ENCODE assay signal across 1 cellular context in the genomic region with DNA sequence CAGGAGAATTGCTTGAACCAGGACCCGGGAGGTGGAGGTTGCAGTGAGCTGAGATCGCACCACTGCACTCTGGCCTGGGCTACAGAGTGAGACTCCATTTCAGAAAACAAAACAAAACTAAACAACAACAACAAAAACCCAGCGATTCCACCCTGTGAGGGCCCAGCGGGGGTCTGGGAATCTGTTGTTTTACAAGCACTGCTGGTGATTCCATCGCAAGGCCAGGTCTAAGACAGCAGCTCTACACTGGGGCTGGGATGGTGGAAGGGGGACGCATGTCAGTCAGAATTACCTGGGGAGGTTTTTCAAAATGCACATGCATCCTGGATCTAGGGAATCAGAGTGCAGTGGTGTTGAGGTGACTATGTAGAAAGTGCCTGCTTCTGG.
TF ChIP-seq lines count a peak whose summit lies in the region.

No MANE protein-coding gene starts in this region.

TF ChIP-seq in WTC11, 78 proteins besides CTCF, POLR2A, EP300 and RAD21 (continued from another document):
- TF ChIP-seq, protein P1, sequence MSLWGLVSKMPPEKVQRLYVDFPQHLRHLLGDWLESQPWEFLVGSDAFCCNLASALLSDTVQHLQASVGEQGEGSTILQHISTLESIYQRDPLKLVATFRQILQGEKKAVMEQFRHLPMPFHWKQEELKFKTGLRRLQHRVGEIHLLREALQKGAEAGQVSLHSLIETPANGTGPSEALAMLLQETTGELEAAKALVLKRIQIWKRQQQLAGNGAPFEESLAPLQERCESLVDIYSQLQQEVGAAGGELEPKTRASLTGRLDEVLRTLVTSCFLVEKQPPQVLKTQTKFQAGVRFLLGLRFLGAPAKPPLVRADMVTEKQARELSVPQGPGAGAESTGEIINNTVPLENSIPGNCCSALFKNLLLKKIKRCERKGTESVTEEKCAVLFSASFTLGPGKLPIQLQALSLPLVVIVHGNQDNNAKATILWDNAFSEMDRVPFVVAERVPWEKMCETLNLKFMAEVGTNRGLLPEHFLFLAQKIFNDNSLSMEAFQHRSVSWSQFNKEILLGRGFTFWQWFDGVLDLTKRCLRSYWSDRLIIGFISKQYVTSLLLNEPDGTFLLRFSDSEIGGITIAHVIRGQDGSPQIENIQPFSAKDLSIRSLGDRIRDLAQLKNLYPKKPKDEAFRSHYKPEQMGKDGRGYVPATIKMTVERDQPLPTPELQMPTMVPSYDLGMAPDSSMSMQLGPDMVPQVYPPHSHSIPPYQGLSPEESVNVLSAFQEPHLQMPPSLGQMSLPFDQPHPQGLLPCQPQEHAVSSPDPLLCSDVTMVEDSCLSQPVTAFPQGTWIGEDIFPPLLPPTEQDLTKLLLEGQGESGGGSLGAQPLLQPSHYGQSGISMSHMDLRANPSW (CRISPR knock-in tag; conservative IDR thresholded peaks at IDR 0.05; ENCODE audit: low read depth) = no peak
- TF ChIP-seq, protein P2, sequence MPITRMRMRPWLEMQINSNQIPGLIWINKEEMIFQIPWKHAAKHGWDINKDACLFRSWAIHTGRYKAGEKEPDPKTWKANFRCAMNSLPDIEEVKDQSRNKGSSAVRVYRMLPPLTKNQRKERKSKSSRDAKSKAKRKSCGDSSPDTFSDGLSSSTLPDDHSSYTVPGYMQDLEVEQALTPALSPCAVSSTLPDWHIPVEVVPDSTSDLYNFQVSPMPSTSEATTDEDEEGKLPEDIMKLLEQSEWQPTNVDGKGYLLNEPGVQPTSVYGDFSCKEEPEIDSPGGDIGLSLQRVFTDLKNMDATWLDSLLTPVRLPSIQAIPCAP (CRISPR knock-in tag; IDR thresholded peaks at IDR 0.05) = no peak
- TF ChIP-seq, protein P3, sequence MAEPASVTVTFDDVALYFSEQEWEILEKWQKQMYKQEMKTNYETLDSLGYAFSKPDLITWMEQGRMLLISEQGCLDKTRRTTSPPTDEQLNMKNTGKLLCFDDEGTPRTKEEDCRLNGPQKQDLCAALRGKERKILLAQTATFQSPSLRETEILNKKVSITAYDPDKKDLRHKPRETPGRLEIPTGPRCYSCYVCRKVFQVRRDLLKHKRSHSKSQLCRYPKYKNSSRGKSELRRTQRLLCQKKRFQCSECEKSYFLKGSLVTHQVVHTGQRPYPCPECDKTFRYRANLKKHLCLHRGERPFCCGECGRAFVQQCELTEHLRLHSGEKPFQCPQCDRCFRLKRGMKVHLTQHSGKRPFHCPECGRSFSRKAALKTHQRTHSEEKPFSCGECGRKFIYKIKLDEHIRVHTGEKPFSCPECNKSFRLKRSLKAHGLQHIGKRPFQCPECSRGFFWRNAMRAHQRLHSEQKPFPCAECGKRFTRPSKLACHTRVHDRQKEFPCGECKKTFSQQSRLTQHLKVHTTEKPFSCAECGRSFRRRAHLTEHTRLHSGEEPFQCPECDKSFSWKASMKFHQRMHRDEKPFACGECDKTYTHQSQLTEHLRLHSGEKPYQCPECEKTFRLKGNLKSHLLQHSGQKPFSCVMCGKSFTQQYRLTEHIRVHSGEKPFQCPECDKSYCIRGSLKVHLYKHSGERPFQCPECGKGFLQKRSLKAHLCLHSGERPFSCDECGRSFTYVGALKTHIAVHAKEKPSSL (CRISPR knock-in tag; conservative IDR thresholded peaks at IDR 0.05) = no peak
- TF ChIP-seq, protein P4, sequence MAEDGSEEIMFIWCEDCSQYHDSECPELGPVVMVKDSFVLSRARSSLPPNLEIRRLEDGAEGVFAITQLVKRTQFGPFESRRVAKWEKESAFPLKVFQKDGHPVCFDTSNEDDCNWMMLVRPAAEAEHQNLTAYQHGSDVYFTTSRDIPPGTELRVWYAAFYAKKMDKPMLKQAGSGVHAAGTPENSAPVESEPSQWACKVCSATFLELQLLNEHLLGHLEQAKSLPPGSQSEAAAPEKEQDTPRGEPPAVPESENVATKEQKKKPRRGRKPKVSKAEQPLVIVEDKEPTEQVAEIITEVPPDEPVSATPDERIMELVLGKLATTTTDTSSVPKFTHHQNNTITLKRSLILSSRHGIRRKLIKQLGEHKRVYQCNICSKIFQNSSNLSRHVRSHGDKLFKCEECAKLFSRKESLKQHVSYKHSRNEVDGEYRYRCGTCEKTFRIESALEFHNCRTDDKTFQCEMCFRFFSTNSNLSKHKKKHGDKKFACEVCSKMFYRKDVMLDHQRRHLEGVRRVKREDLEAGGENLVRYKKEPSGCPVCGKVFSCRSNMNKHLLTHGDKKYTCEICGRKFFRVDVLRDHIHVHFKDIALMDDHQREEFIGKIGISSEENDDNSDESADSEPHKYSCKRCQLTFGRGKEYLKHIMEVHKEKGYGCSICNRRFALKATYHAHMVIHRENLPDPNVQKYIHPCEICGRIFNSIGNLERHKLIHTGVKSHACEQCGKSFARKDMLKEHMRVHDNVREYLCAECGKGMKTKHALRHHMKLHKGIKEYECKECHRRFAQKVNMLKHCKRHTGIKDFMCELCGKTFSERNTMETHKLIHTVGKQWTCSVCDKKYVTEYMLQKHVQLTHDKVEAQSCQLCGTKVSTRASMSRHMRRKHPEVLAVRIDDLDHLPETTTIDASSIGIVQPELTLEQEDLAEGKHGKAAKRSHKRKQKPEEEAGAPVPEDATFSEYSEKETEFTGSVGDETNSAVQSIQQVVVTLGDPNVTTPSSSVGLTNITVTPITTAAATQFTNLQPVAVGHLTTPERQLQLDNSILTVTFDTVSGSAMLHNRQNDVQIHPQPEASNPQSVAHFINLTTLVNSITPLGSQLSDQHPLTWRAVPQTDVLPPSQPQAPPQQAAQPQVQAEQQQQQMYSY (CRISPR knock-in tag; IDR thresholded peaks at IDR 0.05) = no peak
- TF ChIP-seq OVOL2 (CRISPR knock-in tag; IDR thresholded peaks at IDR 0.05; ENCODE audit: borderline replicate concordance) (no peak), TEAD1 (CRISPR knock-in tag; IDR thresholded peaks at IDR 0.05) (no peak)
